Comparison of ENCODE assay signal across 12 cellular contexts in genomic region chr1:40712405-40712944, GRCh38. TPM values are rescaled to one million over a fixed set of nuclear protein-coding genes. Genes with fewer than 3 reads are reported as not detected.
DNase-seq lines count a peak whose midpoint lies in the region; TF ChIP-seq lines count a peak whose summit lies in the region.
"Had no signal": no experiment of that assay in that cellular context is flagged by ENCODE, and none has a peak within 500 bp of the region (broad histone marks: within the 10 kb centered on the region; RNA-seq: fewer than 3 reads in every experiment).

No MANE protein-coding gene starts in this region.

- no peaks in the 10 kb centered on the region for H3K36me3 ChIP-seq in skeletal muscle tissue (ENCODE audit: control insufficient read depth in 3 of 3, insufficient read depth in 3 of 3, low read length in 3 of 3)

- peaks cover 7% of the 10 kb centered on the region for H3K36me3 Mint-ChIP-seq in dendritic cell treated with granulocyte-macrophage colony-stimulating factor and Interleukin-4, amounts not matched to agents 40 ng/mL and 50 ng/mL, for 4 days (ENCODE audit: low read depth)

- H3K27me3 ChIP-seq in skeletal muscle tissue (ENCODE audit: control insufficient read depth in 3 of 3, insufficient read depth in 3 of 3, low read length in 3 of 3): no peaks in the 10 kb centered on the region

- peak overlapping the region; percentile 93 for H3K27ac ChIP-seq in skeletal muscle tissue (ENCODE audit: low read depth, low read length)

- no peak for TF ChIP-seq POLR2A in lower leg skin (IDR thresholded peaks at IDR 0.05)

- H3K9me3 Mint-ChIP-seq in dendritic cell treated with granulocyte-macrophage colony-stimulating factor and Interleukin-4, amounts not matched to agents 40 ng/mL and 50 ng/mL, for 4 days: no peaks in the 10 kb centered on the region
- H3K9me3 Mint-ChIP-seq: activated naive CD4-positive, alpha-beta T cell treated with anti-CD3 and anti-CD28 coated beads for 36 hours had no signal

- no peaks in the 10 kb centered on the region for H3K9me3 ChIP-seq in skeletal muscle tissue (ENCODE audit: control insufficient read depth in 3 of 3, low read length in 3 of 3)

- peak overlapping the region; percentile 75; the same call in 1 of the 2 replicates for H3K4me3 ChIP-seq in GM12865 (ENCODE audit: low read depth, low read length)
- no peak overlapping the region for H3K4me3 ChIP-seq in skeletal muscle tissue (ENCODE audit: low read length in 3 of 3)
- H3K4me3 ChIP-seq in lower leg skin (ENCODE audit: low read depth, poor library complexity, severe bottlenecking): no peak overlapping the region

- DNase-seq in GM12865 (ENCODE audit: low read depth) (no peak), NCI-H2081 treated with DMSO at 0.1 percent for 48 hours (lab: John Stamatoyannopoulos, UW) (peak; percentile 74), AG20443 (ENCODE audit: low spot score) (no peak), lower leg skin (ENCODE audit: low spot score in 2 of 2) (no peak), GM13977 (ENCODE audit: low spot score) (no peak)
- no peak for DNase-seq in NK-92 treated with Interleukin-12 subunit alpha and Interleukin-12 subunit beta, amount 100 ng/mL, for 24 hours (lab: John Stamatoyannopoulos, UW)
- DNase-seq: NCI-H187; stimulated activated CD4-positive, alpha-beta T cell treated with anti-CD3 and anti-CD28 coated beads, Interleukin-2, amount 100 ng/mL, for 48 hours; T-helper 9 cell had no signal

- H3K27me3 Mint-ChIP-seq in dendritic cell treated with granulocyte-macrophage colony-stimulating factor and Interleukin-4, amounts not matched to agents 40 ng/mL and 50 ng/mL, for 4 days: no peaks in the 10 kb centered on the region

- peaks cover 56% of the 10 kb centered on the region for H3K4me1 Mint-ChIP-seq in dendritic cell treated with granulocyte-macrophage colony-stimulating factor and Interleukin-4, amounts not matched to agents 40 ng/mL and 50 ng/mL, for 4 days (ENCODE audit: low read depth)

- WGBS in lower leg skin, 2 donors: 52 to 62% methylated on average over 5 of the region's 5 CpGs

- peak overlapping the region; percentile 7 to 66 (median 20) for H3K9ac ChIP-seq in skeletal muscle tissue (ENCODE audit: low read depth in 1 of 3, low read length in 3 of 3)

- peak overlapping the region; percentile 80 for H3K27ac Mint-ChIP-seq in dendritic cell treated with granulocyte-macrophage colony-stimulating factor and Interleukin-4, amounts not matched to agents 40 ng/mL and 50 ng/mL, for 4 days

- no peak for TF ChIP-seq CTCF in GM12865 (IDR thresholded peaks at IDR 0.05; ENCODE audit: insufficient read depth, low read depth, low read length, missing control alignments)
- TF ChIP-seq CTCF in lower leg skin (IDR thresholded peaks at IDR 0.05): no peak
- no peak for TF ChIP-seq CTCF in GM13977 (IDR thresholded peaks at IDR 0.05; ENCODE audit: extremely low read depth, insufficient read depth, missing control alignments)

- H3K4me1 ChIP-seq in skeletal muscle tissue (ENCODE audit: control insufficient read depth in 3 of 3, insufficient read depth in 3 of 3, low read length in 3 of 3): peaks cover 31 to 63% (median 39%) of the 10 kb centered on the region in 3 donors

- H3K4me3 Mint-ChIP-seq in dendritic cell treated with granulocyte-macrophage colony-stimulating factor and Interleukin-4, amounts not matched to agents 40 ng/mL and 50 ng/mL, for 4 days: no peak overlapping the region
- H3K4me3 Mint-ChIP-seq: activated naive CD4-positive, alpha-beta T cell treated with anti-CD3 and anti-CD28 coated beads for 36 hours had no signal

- intact Hi-C loops in dendritic cell treated with granulocyte-macrophage colony-stimulating factor and Interleukin-4, amounts not matched to agents 40 ng/mL and 50 ng/mL, for 4 days (cut with micrococcal nuclease): no loop called here
- intact Hi-C loops in lower leg skin (cut with DNase I; ENCODE audit: low total_unique reads): no loop called here

- in situ Hi-C loops in GM13977 (cut with MboI; ENCODE audit: low pct_unique_long_range_greater_than_20kb, low sequenced_read_pairs, unreplicated experiment): no loop called here

RNA-seq across cellular contexts. Expression of gene NFYC, which starts 21.0 kb away (rescaled TPM):
- 28.2 TPM for total RNA-seq in skeletal muscle tissue
- 10 to 100 TPM; 53.3 to 94.4 (median 68.0) TPM for total RNA-seq in lower leg skin

RNA-seq across cellular contexts. Expression of gene RIMS3, which starts 47.0 kb away (rescaled TPM):
- 0.52 TPM for total RNA-seq in skeletal muscle tissue
- 1 to 10 TPM; 2.7 to 4.0 (median 3.0) TPM for total RNA-seq in lower leg skin
